ENCODE assay signal across 14 cellular contexts in the genomic region with DNA sequence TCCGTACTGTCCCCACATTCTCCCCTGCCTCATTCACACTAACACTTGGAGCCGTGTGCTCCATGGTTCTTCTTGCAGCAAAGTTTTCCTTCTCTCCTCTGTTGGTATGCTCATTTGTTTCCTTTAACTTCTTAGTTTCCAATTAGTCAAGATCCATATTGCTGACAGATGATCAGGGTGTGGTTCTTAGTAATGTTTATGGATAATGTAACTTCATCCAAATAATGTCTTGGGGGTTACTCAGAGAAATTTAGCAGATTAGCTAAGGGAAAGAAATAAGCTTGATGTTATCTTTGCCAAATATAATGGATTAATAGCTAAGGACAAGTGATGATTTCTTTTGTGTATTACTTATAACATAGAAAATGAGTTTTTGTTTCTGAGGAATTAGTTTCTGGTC.
"Had no signal": no experiment of that assay in that cellular context is flagged by ENCODE, and none has a peak within 500 bp of the region (broad histone marks: within the 10 kb centered on the region; RNA-seq: fewer than 3 reads in every experiment).

No MANE protein-coding gene starts in this region.

- H3K27me3 ChIP-seq: body of pancreas, pancreas had no signal

- H3K9me3 Mint-ChIP-seq: memory B cell; naive thymus-derived CD8-positive, alpha-beta T cell had no signal

- H3K9me3 ChIP-seq: body of pancreas, pancreas had no signal

- H3K27ac Mint-ChIP-seq: memory B cell; naive thymus-derived CD8-positive, alpha-beta T cell; stimulated activated naive B cell treated with anti-CD40 and anti-IgM and Interleukin-4, amounts not matched to agents 10 μg/mL and 1 μg/mL and 100 μg/mL, for 72 hours had no signal

- H3K4me3 Mint-ChIP-seq: memory B cell; naive thymus-derived CD8-positive, alpha-beta T cell; stimulated activated naive B cell treated with anti-CD40 and anti-IgM and Interleukin-4, amounts not matched to agents 10 μg/mL and 1 μg/mL and 100 μg/mL, for 72 hours had no signal

- FAIRE-seq: pancreas had no signal

- H3K4me1 Mint-ChIP-seq: memory B cell; naive thymus-derived CD8-positive, alpha-beta T cell had no signal

- DNase-seq: activated CD4-positive, CD25-positive, alpha-beta regulatory T cell treated with anti-CD3 and anti-CD28 coated beads, Interleukin-2, amount 50 U/mL, for 72 hours; activated CD8-positive, alpha-beta memory T cell treated with anti-CD3 and anti-CD28 coated beads for 24 hours; activated CD8-positive, alpha-beta memory T cell treated with anti-CD3 and anti-CD28 coated beads, Interleukin-2, amount 50 U/mL, for 48 hours; activated gamma-delta T cell treated with Interleukin-2 at 50 U/mL for 16 hours; amniotic stem cell; body of pancreas; central memory CD4-positive, alpha-beta T cell; erythroblast; naive thymus-derived CD8-positive, alpha-beta T cell; pancreas; stimulated activated naive B cell treated with anti-CD40 and anti-IgM and Interleukin-4, amounts not matched to agents 10 μg/mL and 1 μg/mL and 100 μg/mL, for 72 hours; T1000 had no signal

- H3K4me3 ChIP-seq: body of pancreas, coronary artery, pancreas had no signal

- ATAC-seq: naive thymus-derived CD8-positive, alpha-beta T cell; stimulated activated naive B cell treated with anti-CD40 and anti-IgM and Interleukin-4, amounts not matched to agents 10 μg/mL and 1 μg/mL and 100 μg/mL, for 72 hours had no signal

- H3K27ac ChIP-seq: pancreas had no signal

- H3K36me3 ChIP-seq: pancreas had no signal

- H3K36me3 Mint-ChIP-seq: memory B cell; naive thymus-derived CD8-positive, alpha-beta T cell; stimulated activated naive B cell treated with anti-CD40 and anti-IgM and Interleukin-4, amounts not matched to agents 10 μg/mL and 1 μg/mL and 100 μg/mL, for 72 hours had no signal
